Comparison of ENCODE assay signal across 8 cellular contexts in genomic region chr3:50525987-50526386, GRCh38. TPM values are rescaled to one million over a fixed set of nuclear protein-coding genes. Genes with fewer than 3 reads are reported as not detected.
DNase-seq lines count a peak whose midpoint lies in the region; ATAC-seq and TF ChIP-seq lines count a peak whose summit lies in the region.

No MANE protein-coding gene starts in this region.

- H3K4me1 ChIP-seq in left ventricle myocardium inferior, result no peaks in the 10 kb centered on the region

- ATAC-seq in HG03378 (IDR thresholded peaks at IDR 0.05; ENCODE audit: unreplicated experiment) (no peak), GM18502 (IDR thresholded peaks at IDR 0.05; ENCODE audit: poor library complexity, unreplicated experiment) (no peak), HG02610 (IDR thresholded peaks at IDR 0.05; ENCODE audit: unreplicated experiment) (no peak)

- H3K27ac ChIP-seq in left ventricle myocardium inferior (replicated peaks), result no peak overlapping the region

- no peaks in the 10 kb centered on the region for H3K36me3 ChIP-seq in left ventricle myocardium inferior

- H3K9me3 ChIP-seq in left ventricle myocardium inferior (replicated peaks), result no peaks in the 10 kb centered on the region

- H3K27me3 ChIP-seq in left ventricle myocardium inferior (ENCODE audit: low read depth), result peaks cover 17% of the 10 kb centered on the region

- no peak overlapping the region for H3K4me3 ChIP-seq in left ventricle myocardium inferior

- no peak for TF ChIP-seq CTCF in left ventricle myocardium inferior (IDR thresholded peaks at IDR 0.05; ENCODE audit: borderline replicate concordance)

- DNase-seq in EH (ENCODE audit: low read depth), result peak; percentile 53
- peak; percentile 88 for DNase-seq in MV-4-11 (lab: John Stamatoyannopoulos, UW)
- DNase-seq in activated CD8-positive, alpha-beta memory T cell treated with anti-CD3 and anti-CD28 coated beads, Interleukin-2, amount 50 U/mL, for 4 hours, result peak; percentile 44
- peak; percentile 42 for DNase-seq in left ventricle myocardium inferior
- DNase-seq in stimulated activated CD4-positive, alpha-beta T cell treated with anti-CD3 and anti-CD28 coated beads, Interleukin-4, amount 100 ng/mL, for 24 hours, result peak; percentile 64

- intact Hi-C loops in left ventricle myocardium inferior (cut with micrococcal nuclease), result no loop called here

RNA-seq across cellular contexts. Expression of gene CACNA2D2, which starts 22.6 kb away (rescaled TPM):
- 2.3 TPM for total RNA-seq in left ventricle myocardium inferior

RNA-seq across cellular contexts. Expression of gene C3orf18, which starts 41.6 kb away (rescaled TPM):
- 57.2 TPM for total RNA-seq in left ventricle myocardium inferior

RNA-seq across cellular contexts. Expression of gene HEMK1, which starts 43.3 kb away (rescaled TPM):
- 16.1 TPM for total RNA-seq in left ventricle myocardium inferior
